In the genomic region with DNA sequence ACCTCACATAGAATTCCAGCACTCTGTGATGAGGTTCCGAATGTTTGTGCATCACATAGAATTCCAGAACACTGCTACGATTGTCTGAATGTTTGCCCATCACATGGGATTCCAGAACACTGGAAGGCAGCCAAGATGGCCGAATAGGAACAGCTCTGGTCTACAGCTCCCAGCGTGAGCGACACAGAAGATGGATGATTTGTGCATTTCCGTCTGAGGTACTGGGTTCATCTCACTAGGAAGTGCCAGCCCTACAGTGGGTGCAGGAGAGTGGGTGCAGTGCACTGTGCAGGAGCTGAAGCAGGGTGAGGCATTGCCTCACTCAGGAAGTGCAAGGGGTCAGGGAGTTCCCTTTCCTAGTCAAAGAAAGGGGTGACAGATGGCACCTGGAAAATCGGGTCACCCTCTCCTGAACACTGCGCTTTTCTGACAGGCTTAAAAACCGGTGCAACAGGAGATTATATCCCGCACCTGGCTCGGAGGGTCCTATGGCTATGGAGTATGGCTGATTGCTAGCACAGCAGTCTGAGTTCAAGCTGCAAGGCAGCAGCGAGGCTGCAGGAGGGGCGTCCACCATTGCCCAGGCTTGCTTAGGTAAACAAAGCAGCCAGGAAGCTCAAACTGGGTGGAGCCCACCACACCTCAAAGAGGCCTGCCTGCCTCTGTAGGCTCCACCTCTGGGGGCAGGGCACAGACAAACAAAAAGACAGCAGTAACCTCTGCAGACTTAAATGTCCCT, we compare ENCODE assay signal across 6 cellular contexts.
DNase-seq lines count a peak whose midpoint lies in the region; ATAC-seq, FAIRE-seq and TF ChIP-seq lines count a peak whose summit lies in the region.
"Not testable (repeated sequence)": the region's sequence is repeated elsewhere in the genome, so short reads cannot be mapped to it uniquely, and the experiment has no call there.

No MANE protein-coding gene starts in this region.

- not testable (repeated sequence) for BruUV-seq in PC-9 (replicated peaks; lab: Mats Ljungman, UMichigan)

- not testable (repeated sequence) for TF ChIP-seq CTCF in LNCaP clone FGC (IDR thresholded peaks at IDR 0.05; ENCODE audit: control insufficient read depth, extremely low read depth, insufficient read depth); PC-9 (conservative IDR thresholded peaks at IDR 0.05); bronchial epithelial cell (IDR thresholded peaks at IDR 0.05; ENCODE audit: insufficient read depth, low read length, severe bottlenecking)

- H4K20me1 ChIP-seq in PC-9 (ENCODE audit: insufficient read depth), result not testable (repeated sequence)

- not testable (repeated sequence) for H3K79me2 ChIP-seq in PC-9 (ENCODE audit: low read depth)

- ATAC-seq in Right ventricle myocardium superior (ENCODE audit: poor library complexity), result peak; percentile 15

- H3K9me3 ChIP-seq in PC-9 (ENCODE audit: insufficient read depth, low read depth), result not testable (repeated sequence)
- H3K9me3 ChIP-seq in stomach smooth muscle (ENCODE audit: control insufficient read depth in 2 of 2, low read length in 2 of 2), result peaks cover 50 to 63% of the 10 kb centered on the region in 2 donors

- not testable (repeated sequence) for FAIRE-seq in bronchial epithelial cell (lab: Jason Lieb, UNC)

- H3K36me3 ChIP-seq in PC-9 (ENCODE audit: low read depth); bronchial epithelial cell (ENCODE audit: control insufficient read depth, insufficient read depth, low read length); stomach smooth muscle (ENCODE audit: control insufficient read depth in 2 of 2, insufficient read depth in 2 of 2, low read length in 2 of 2): not testable (repeated sequence)

- CTCF ChIA-PET in PC-9 (lab: Charles Lee), result not testable (repeated sequence)

- H3K4me2 ChIP-seq in PC-9, result peak overlapping the region; percentile 52

- not testable (repeated sequence) for H3K9ac ChIP-seq in stomach smooth muscle (ENCODE audit: low read length in 2 of 2)

- intact Hi-C loops in PC-9 (cut with micrococcal nuclease; ENCODE audit: unreplicated experiment); Right ventricle myocardium superior (cut with DNase I): not testable (repeated sequence)

- H3K27me3 ChIP-seq in PC-9 (ENCODE audit: insufficient read depth, low read depth), result peaks cover 47% of the 10 kb centered on the region
- H3K27me3 ChIP-seq in bronchial epithelial cell (ENCODE audit: control insufficient read depth, insufficient read depth, low read length); stomach smooth muscle (ENCODE audit: control insufficient read depth in 1 of 2, insufficient read depth in 2 of 2, low read length in 2 of 2): not testable (repeated sequence)

- H3F3A ChIP-seq in PC-9 (ENCODE audit: insufficient read depth, low read depth), result not testable (repeated sequence)

- peak; percentile 35 for DNase-seq in LNCaP clone FGC (ENCODE audit: low read depth)
- peak in 1 of 2 experiments; percentile 20 for DNase-seq in PC-9
- peak; percentile 46 for DNase-seq in bronchial epithelial cell (ENCODE audit: low read depth)
- not testable (repeated sequence) for DNase-seq in Right ventricle myocardium superior
- DNase-seq in medulla oblongata (ENCODE audit: extremely low spot score), result peak; percentile 34

- not testable (repeated sequence) for H3K9me2 ChIP-seq in PC-9 (ENCODE audit: insufficient read depth)

- POLR2A ChIA-PET in PC-9 (lab: Charles Lee; ENCODE audit: unreplicated experiment), result not testable (repeated sequence)

- H3K4me3 ChIP-seq in LNCaP clone FGC (ENCODE audit: low read depth, low read length); PC-9; bronchial epithelial cell (ENCODE audit: low read depth, low read length): not testable (repeated sequence)
- H3K4me3 ChIP-seq in stomach smooth muscle (ENCODE audit: low read length in 2 of 2), result peak overlapping the region; percentile 9 to 10

- not testable (repeated sequence) for H2AFZ ChIP-seq in PC-9

- H3K4me1 ChIP-seq in PC-9 (replicated peaks; ENCODE audit: insufficient read depth); stomach smooth muscle (ENCODE audit: control insufficient read depth, insufficient read depth, low read length): not testable (repeated sequence)

- H3K27ac ChIP-seq in PC-9; stomach smooth muscle (ENCODE audit: low read length): not testable (repeated sequence)
